16 cellular contexts compared by ENCODE assay signal in genomic region chr3:123375014-123375940, GRCh38.
DNase-seq lines count a peak whose midpoint lies in the region; ATAC-seq, FAIRE-seq and TF ChIP-seq lines count a peak whose summit lies in the region.
"Had no signal": no experiment of that assay in that cellular context is flagged by ENCODE, and none has a peak within 500 bp of the region (broad histone marks: within the 10 kb centered on the region; RNA-seq: fewer than 3 reads in every experiment).

No MANE protein-coding gene starts in this region.

- H3K4me2 ChIP-seq in HepG2 (ENCODE audit: low read depth, low read length): no peak overlapping the region

- TF ChIP-seq EP300 in HepG2 (IDR thresholded peaks at IDR 0.05; ENCODE audit: low read depth in 2 of 2, low read length in 2 of 2): no peak
- TF ChIP-seq EP300 in HepG2 (CRISPR knock-in tag; IDR thresholded peaks at IDR 0.05; ENCODE audit: borderline replicate concordance): no peak

- H3K4me3 ChIP-seq in liver (ENCODE audit: low read depth in 1 of 3, low read length in 3 of 3) (no peak overlapping the region), HepG2 (replicated peaks in 1 of 3; ENCODE audit: insufficient read depth in 1 of 3, low read depth in 2 of 3, low read length in 3 of 3) (no peak overlapping the region), esophagus (ENCODE audit: low read depth in 1 of 2, low read length in 2 of 2) (no peak overlapping the region), muscle layer of colon (ENCODE audit: low read depth in 1 of 2, low read length in 2 of 2) (peak overlapping the region in 1 of 2 donors; percentile 32), mucosa of descending colon (no peak overlapping the region)

- DNase-seq in HepG2 (ENCODE audit: low spot score): no peak
- no peak for DNase-seq in activated CD4-positive, alpha-beta T cell treated with anti-CD3 and anti-CD28 coated beads for 36 hours
- no peak for DNase-seq in NCI-H510A (lab: John Stamatoyannopoulos, UW)
- no peak for DNase-seq in mucosa of descending colon
- DNase-seq: activated CD4-positive, alpha-beta T cell treated with anti-CD3 and anti-CD28 coated beads, Interleukin-2, amount 50 U/mL, for 4 hours; effector CD4-positive, alpha-beta T cell; foreskin melanocyte; HCEC 1CT had no signal

- no peaks in the 10 kb centered on the region for H3K36me3 Mint-ChIP-seq in activated CD4-positive, alpha-beta T cell treated with anti-CD3 and anti-CD28 coated beads for 36 hours (ENCODE audit: low read depth)
- H3K36me3 Mint-ChIP-seq: naive thymus-derived CD8-positive, alpha-beta T cell had no signal

- no peaks in the 10 kb centered on the region for H3K9me3 Mint-ChIP-seq in activated CD4-positive, alpha-beta T cell treated with anti-CD3 and anti-CD28 coated beads for 36 hours (ENCODE audit: low read depth)
- H3K9me3 Mint-ChIP-seq: naive thymus-derived CD8-positive, alpha-beta T cell; T-helper 1 cell treated with Interleukin-12 subunit alpha and Interleukin-12 subunit beta and Interleukin-4 antibody, amounts not matched to agents 30 μg/mL and 1 μg/mL, for 36 hours had no signal

- H3K27ac Mint-ChIP-seq in activated CD4-positive, alpha-beta T cell treated with anti-CD3 and anti-CD28 coated beads for 36 hours: no peak overlapping the region
- H3K27ac Mint-ChIP-seq: naive thymus-derived CD8-positive, alpha-beta T cell; T-helper 1 cell treated with Interleukin-12 subunit alpha and Interleukin-12 subunit beta and Interleukin-4 antibody, amounts not matched to agents 30 μg/mL and 1 μg/mL, for 36 hours had no signal

- H3K4me3 Mint-ChIP-seq in activated CD4-positive, alpha-beta T cell treated with anti-CD3 and anti-CD28 coated beads for 36 hours: no peak overlapping the region
- H3K4me3 Mint-ChIP-seq: naive thymus-derived CD8-positive, alpha-beta T cell; T-helper 1 cell treated with Interleukin-12 subunit alpha and Interleukin-12 subunit beta and Interleukin-4 antibody, amounts not matched to agents 30 μg/mL and 1 μg/mL, for 36 hours had no signal

- ATAC-seq in HepG2 (no peak), HG03439 (IDR thresholded peaks at IDR 0.05; ENCODE audit: unreplicated experiment) (no peak), mucosa of descending colon (no peak)
- no peak for ATAC-seq in activated CD4-positive, alpha-beta T cell treated with anti-CD3 and anti-CD28 coated beads for 36 hours
- ATAC-seq: naive thymus-derived CD8-positive, alpha-beta T cell had no signal

- peaks cover 0 to 4% (median 2%) of the 10 kb centered on the region in 4 donors for H3K4me1 ChIP-seq in liver (ENCODE audit: control insufficient read depth in 4 of 4, insufficient read depth in 4 of 4, low read length in 3 of 4)
- no peaks in the 10 kb centered on the region for H3K4me1 ChIP-seq in HepG2 (ENCODE audit: insufficient read depth, low read length)
- H3K4me1 ChIP-seq in esophagus (ENCODE audit: control insufficient read depth in 2 of 2, insufficient read depth in 2 of 2, low read length in 1 of 2): peaks cover 0 to 4% of the 10 kb centered on the region in 2 donors
- peaks cover 91% of the 10 kb centered on the region for H3K4me1 ChIP-seq in muscle layer of colon (ENCODE audit: insufficient read depth, low read length)
- no peaks in the 10 kb centered on the region for H3K4me1 ChIP-seq in mucosa of descending colon (ENCODE audit: low read depth)

- H3K36me3 ChIP-seq in liver (ENCODE audit: control insufficient read depth in 4 of 4, insufficient read depth in 3 of 4, low read depth in 1 of 4, low read length in 3 of 4): no peaks in the 10 kb centered on the region
- H3K36me3 ChIP-seq in HepG2 (replicated peaks in 1 of 2; ENCODE audit: control insufficient read depth in 1 of 2, insufficient read depth in 2 of 2, low read length in 2 of 2): no peaks in the 10 kb centered on the region
- H3K36me3 ChIP-seq in esophagus (ENCODE audit: control insufficient read depth in 2 of 2, insufficient read depth in 2 of 2, low read length in 1 of 2): no peaks in the 10 kb centered on the region
- no peaks in the 10 kb centered on the region for H3K36me3 ChIP-seq in muscle layer of colon (ENCODE audit: insufficient read depth, low read length)
- H3K36me3 ChIP-seq in mucosa of descending colon (ENCODE audit: low read depth): no peaks in the 10 kb centered on the region

- H3K27ac ChIP-seq in liver (ENCODE audit: low read depth in 1 of 2, low read length in 2 of 2) (peak overlapping the region in 1 of 2 donors; percentile 7), HepG2 (ENCODE audit: extremely low read length, insufficient read depth, low read length) (no peak overlapping the region), esophagus (ENCODE audit: low read depth in 2 of 2, low read length in 1 of 2) (peak overlapping the region; percentile 16 to 43), muscle layer of colon (ENCODE audit: low read depth, low read length) (peak overlapping the region; percentile 43)

- WGBS in liver: 78% methylated on average over 13 of the region's 13 CpGs
- 16% methylated on average over 8 of the region's 13 CpGs for WGBS in HepG2 (ENCODE audit: low lambda C conversion rate)
- 71 to 75% methylated on average over 13 of the region's 13 CpGs for WGBS in esophagus, 2 donors

- H3K27me3 ChIP-seq in liver (ENCODE audit: control insufficient read depth in 4 of 4, insufficient read depth in 4 of 4, low read length in 3 of 4): no peaks in the 10 kb centered on the region
- H3K27me3 ChIP-seq in HepG2 (ENCODE audit: control insufficient read depth in 1 of 2, insufficient read depth in 2 of 2, low read length in 2 of 2): peaks cover 3 to 14% of the 10 kb centered on the region in 2 experiments; a peak in 3 of 5 replicates
- no peaks in the 10 kb centered on the region for H3K27me3 ChIP-seq in esophagus (ENCODE audit: control insufficient read depth in 1 of 2, insufficient read depth in 2 of 2, low read length in 2 of 2)
- no peaks in the 10 kb centered on the region for H3K27me3 ChIP-seq in muscle layer of colon (ENCODE audit: control insufficient read depth in 1 of 2, insufficient read depth in 2 of 2, low read length in 2 of 2)

- no TSS peak for BruUV-seq in HepG2 (replicated peaks; lab: Mats Ljungman, UMichigan)

- no peaks in the 10 kb centered on the region for H3K9me3 ChIP-seq in liver (ENCODE audit: control insufficient read depth in 4 of 4, low read length in 3 of 4)
- H3K9me3 ChIP-seq in HepG2 (ENCODE audit: low read length): no peaks in the 10 kb centered on the region
- H3K9me3 ChIP-seq in esophagus (ENCODE audit: control insufficient read depth in 2 of 2, insufficient read depth in 1 of 2, low read depth in 1 of 2, low read length in 1 of 2): no peaks in the 10 kb centered on the region
- no peaks in the 10 kb centered on the region for H3K9me3 ChIP-seq in muscle layer of colon (ENCODE audit: low read length)
- no peaks in the 10 kb centered on the region for H3K9me3 ChIP-seq in mucosa of descending colon

- no peaks in the 10 kb centered on the region for H4K20me1 ChIP-seq in HepG2 (ENCODE audit: insufficient read depth, low read length)

- H3K9ac ChIP-seq in liver (ENCODE audit: low read depth in 1 of 2, low read length in 2 of 2): no peak overlapping the region
- no peak overlapping the region for H3K9ac ChIP-seq in HepG2 (ENCODE audit: insufficient read depth, low read depth, low read length)
- no peak overlapping the region for H3K9ac ChIP-seq in muscle layer of colon (ENCODE audit: low read length)

- peaks cover 7% of the 10 kb centered on the region for H3K27me3 Mint-ChIP-seq in activated CD4-positive, alpha-beta T cell treated with anti-CD3 and anti-CD28 coated beads for 36 hours

- H2AFZ ChIP-seq in HepG2 (ENCODE audit: low read length): no peak overlapping the region

- CTCF ChIA-PET in HepG2 (lab: Yijun Ruan, JAX; ENCODE audit: low intra/inter-chr PET ratio, low total read pairs): no interaction called here
- CTCF ChIA-PET in activated CD4-positive, alpha-beta T cell treated with anti-CD3 and anti-CD28 coated beads for 36 hours (lab: Charles Lee): interaction anchor here (0.6 to 1.7 kb wide), 3 partner anchors 12 to 1391 kb away, joined by 3 to 9 read pairs (median 3); no protein-coding TSS in a partner anchor

- intact Hi-C loops in HepG2 (cut with micrococcal nuclease; ENCODE audit: unreplicated experiment): no loop called here
- intact Hi-C loops in activated CD4-positive, alpha-beta T cell treated with anti-CD3 and anti-CD28 coated beads for 36 hours (cut with DNase I, micrococcal nuclease): loop anchor here in 1 of 2 experiments (2.0 kb wide), 1 partner anchor 46 kb away; no protein-coding TSS in a partner anchor
- intact Hi-C loops in mucosa of descending colon (cut with DNase I, micrococcal nuclease): no loop called here

- peak in 1 of 2 donors; percentile 5 for TF ChIP-seq RAD21 in liver (IDR thresholded peaks at IDR 0.05)
- TF ChIP-seq RAD21 in HepG2 (CRISPR knock-in tag; IDR thresholded peaks at IDR 0.05): no peak

- TF ChIP-seq CTCF in liver (IDR thresholded peaks at IDR 0.05; ENCODE audit: low read depth, low read length, missing input control) (no peak), HepG2 (CRISPR knock-in tag; IDR thresholded peaks at IDR 0.05) (no peak), mucosa of descending colon (IDR thresholded peaks at IDR 0.05) (no peak)

- H3K79me2 ChIP-seq in HepG2 (ENCODE audit: insufficient read depth, low read length): no peaks in the 10 kb centered on the region

- POLR2A ChIA-PET in HepG2 (lab: Yijun Ruan, JAX): no interaction called here
- POLR2A ChIA-PET in activated CD4-positive, alpha-beta T cell treated with anti-CD3 and anti-CD28 coated beads for 36 hours (lab: Charles Lee): no interaction called here

- in situ Hi-C loops in HepG2 (cut with HindIII; ENCODE audit: extremely low pct_ligation_motif_present, low pct_unique_long_range_greater_than_20kb): no loop called here

- FAIRE-seq in HepG2 (lab: Jason Lieb, UNC): no peak
- FAIRE-seq: astrocyte, islet of Langerhans had no signal

- H3K4me1 Mint-ChIP-seq in activated CD4-positive, alpha-beta T cell treated with anti-CD3 and anti-CD28 coated beads for 36 hours: no peaks in the 10 kb centered on the region
- H3K4me1 Mint-ChIP-seq: naive thymus-derived CD8-positive, alpha-beta T cell had no signal

- no peak for TF ChIP-seq POLR2A in HepG2 (IDR thresholded peaks at IDR 0.05; ENCODE audit: insufficient read depth in 1 of 2, low read depth in 2 of 2, low read length in 2 of 2)

TF ChIP-seq in liver, 16 proteins besides CTCF, POLR2A, EP300 and RAD21 (continues in another document):
- peak; percentile 34 to 55 for TF ChIP-seq RXRA (IDR thresholded peaks at IDR 0.05)
- TF ChIP-seq TAF1 (conservative IDR thresholded peaks at IDR 0.05): no peak
- peak; percentile 90 for TF ChIP-seq NR2F2 (IDR thresholded peaks at IDR 0.05)
- TF ChIP-seq SP1 (IDR thresholded peaks at IDR 0.05): no peak
- no peak for TF ChIP-seq JUND (IDR thresholded peaks at IDR 0.05)
- TF ChIP-seq GABPA (IDR thresholded peaks at IDR 0.05 in 1 of 2, conservative IDR thresholded peaks at IDR 0.05 in 1 of 2): no peak
